ENCODE assay signal across 1 cellular context in genomic region chr2:151007365-151007764, GRCh38.
TF ChIP-seq lines count a peak whose summit lies in the region.

No MANE protein-coding gene starts in this region.

TF ChIP-seq in H1, 55 proteins besides CTCF, POLR2A, EP300 and RAD21 (continued from another document):
- no peak for TF ChIP-seq MAX (IDR thresholded peaks at IDR 0.05)
- TF ChIP-seq SIRT6 (IDR thresholded peaks at IDR 0.05; ENCODE audit: low read length), result no peak
- no peak for TF ChIP-seq RBBP5 (IDR thresholded peaks at IDR 0.05; ENCODE audit: borderline replicate concordance, low read depth, low read length)
- no peak for TF ChIP-seq SP4 (IDR thresholded peaks at IDR 0.05; ENCODE audit: low read length)
- TF ChIP-seq POLR2AphosphoS5 (IDR thresholded peaks at IDR 0.05; ENCODE audit: low read depth, low read length), result no peak
- no peak for TF ChIP-seq EGR1 (IDR thresholded peaks at IDR 0.05; ENCODE audit: borderline replicate concordance, low read depth, low read length)
- no peak for TF ChIP-seq SIX5 (IDR thresholded peaks at IDR 0.05; ENCODE audit: low read depth, low read length)
